ENCODE assay signal across 33 cellular contexts in genomic region chr7:132424277-132424676, GRCh38.
"Had no signal": no experiment of that assay in that cellular context is flagged by ENCODE, and none has a peak within 500 bp of the region (broad histone marks: within the 10 kb centered on the region; RNA-seq: fewer than 3 reads in every experiment).

No MANE protein-coding gene starts in this region.

- H3K27me3 ChIP-seq: cardiac muscle cell had no signal

- H3K36me3 Mint-ChIP-seq: IgD-negative memory B cell had no signal

- H3K27me3 Mint-ChIP-seq: activated B cell treated with CpG ODN at 0.5 μM for 24 hours; activated CD8-positive, alpha-beta T cell treated with anti-CD3 and anti-CD28 coated beads for 36 hours; activated naive CD8-positive, alpha-beta T cell treated with anti-CD3 and anti-CD28 coated beads for 36 hours had no signal

- H2AFZ ChIP-seq: PC-9 had no signal

- H3K4me3 Mint-ChIP-seq: activated B cell treated with CpG ODN at 0.5 μM for 24 hours; activated CD8-positive, alpha-beta T cell treated with anti-CD3 and anti-CD28 coated beads for 36 hours; activated naive CD8-positive, alpha-beta T cell treated with anti-CD3 and anti-CD28 coated beads for 36 hours; activated T-cell treated with anti-CD3 and anti-CD28 coated beads, Interleukin-2, amount 50 U/mL, for 72 hours; activated T-helper 17 cell treated with anti-CD3 and anti-CD28 coated beads, Interleukin-2, amount 50 U/mL, for 72 hours; IgD-negative memory B cell had no signal

- H3K4me3 ChIP-seq: cardiac muscle cell, MG63, PC-9 had no signal

- ATAC-seq: activated CD8-positive, alpha-beta T cell treated with anti-CD3 and anti-CD28 coated beads for 36 hours; activated T-cell treated with anti-CD3 and anti-CD28 coated beads, Interleukin-2, amount 50 U/mL, for 72 hours; activated T-helper 17 cell treated with anti-CD3 and anti-CD28 coated beads, Interleukin-2, amount 50 U/mL, for 72 hours; SK-N-SH treated with all-trans-retinoic acid at 6 μM for 48 hours had no signal

- H3K36me3 ChIP-seq: cardiac muscle cell, MG63 had no signal

- H3K9me3 ChIP-seq: MG63 had no signal

- H3K4me1 Mint-ChIP-seq: activated B cell treated with CpG ODN at 0.5 μM for 24 hours, IgD-negative memory B cell had no signal

- H3K9me3 Mint-ChIP-seq: activated B cell treated with CpG ODN at 0.5 μM for 24 hours had no signal

- H3K4me2 ChIP-seq: PC-9 had no signal

- DNase-seq: activated B cell treated with CpG ODN at 0.5 μM for 24 hours; activated CD4-positive, alpha-beta T cell treated with anti-CD3 and anti-CD28 coated beads for 48 hours; activated CD4-positive, alpha-beta T cell treated with anti-CD3 and anti-CD28 coated beads, Interleukin-2, amount 50 U/mL, for 4 hours; activated CD4-positive, CD25-positive, alpha-beta regulatory T cell treated with anti-CD3 and anti-CD28 coated beads, Interleukin-2, amount 50 U/mL, for 72 hours; activated CD8-positive, alpha-beta T cell treated with anti-CD3 and anti-CD28 coated beads for 36 hours; activated effector memory CD4-positive, alpha-beta T cell treated with anti-CD3 and anti-CD28 coated beads, Interleukin-2, amount 50 U/mL, for 16 hours; activated naive CD4-positive, alpha-beta T cell; activated naive CD4-positive, alpha-beta T cell treated with anti-CD3 and anti-CD28 coated beads, Interleukin-2, amount 50 U/mL, for 16 hours; activated naive CD8-positive, alpha-beta T cell treated with anti-CD3 and anti-CD28 coated beads for 36 hours; activated T-cell treated with anti-CD3 and anti-CD28 coated beads, Interleukin-2, amount 50 U/mL, for 1 hour; activated T-cell treated with anti-CD3 and anti-CD28 coated beads, Interleukin-2, amount 50 U/mL, for 72 hours; amniotic stem cell; Kasumi-1; KBM-7; MG63; NCI-H1048; NCI-H1436; NCI-H1694; NCI-H1930; NCI-H345; NCI-H524 treated with DMSO at 0.1 percent for 48 hours; SIG-M5; SW 1271; T-helper 1 cell; T-helper 2 cell; T-helper 9 cell had no signal

- H3K27ac ChIP-seq: cardiac muscle cell, PC-9, RWPE1, VCaP had no signal

- H3K27ac Mint-ChIP-seq: activated B cell treated with CpG ODN at 0.5 μM for 24 hours; activated CD8-positive, alpha-beta T cell treated with anti-CD3 and anti-CD28 coated beads for 36 hours; activated naive CD8-positive, alpha-beta T cell treated with anti-CD3 and anti-CD28 coated beads for 36 hours; activated T-cell treated with anti-CD3 and anti-CD28 coated beads, Interleukin-2, amount 50 U/mL, for 72 hours; activated T-helper 17 cell treated with anti-CD3 and anti-CD28 coated beads, Interleukin-2, amount 50 U/mL, for 72 hours had no signal
